ENCODE assay signal across 8 cellular contexts in the genomic region with DNA sequence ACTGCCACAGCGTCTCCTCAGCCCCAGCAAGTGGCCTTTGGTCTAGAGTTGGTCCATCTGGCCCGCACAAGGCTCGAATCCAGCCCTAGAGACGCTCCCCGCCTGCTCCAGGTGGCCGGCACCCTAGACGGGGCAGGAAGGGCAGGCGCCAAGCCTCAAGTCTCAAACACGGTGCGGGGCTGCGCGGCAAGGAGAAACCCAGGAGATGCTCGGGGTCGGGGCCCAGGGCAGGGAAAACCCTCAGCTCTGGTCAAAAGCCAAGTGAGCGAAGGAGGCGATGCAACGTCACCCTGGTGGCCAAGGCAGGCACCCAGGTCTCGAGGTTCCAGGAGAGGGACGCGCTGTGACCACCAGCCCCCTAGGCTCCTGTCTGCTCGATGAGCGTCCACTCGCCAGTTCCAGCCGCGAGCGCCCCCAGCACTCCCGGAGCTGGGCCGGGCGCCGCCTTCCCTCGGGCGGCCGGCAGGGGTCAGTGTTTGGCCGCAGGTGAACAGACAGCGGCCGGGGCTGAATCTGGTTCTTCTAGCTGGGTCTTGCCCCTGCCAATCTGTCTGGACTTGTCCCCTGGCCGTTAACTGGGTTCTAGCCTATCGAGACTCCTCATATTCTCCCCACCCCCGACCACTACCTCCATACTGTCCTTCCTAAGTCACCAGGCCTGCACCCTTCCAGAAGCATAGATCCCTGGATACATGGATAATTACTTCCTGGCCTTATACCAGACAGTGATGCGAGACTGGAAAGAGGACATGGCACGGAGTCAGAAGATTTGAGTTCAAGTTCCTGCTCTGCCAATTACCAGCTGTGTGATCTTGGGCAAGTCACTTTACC. TPM values are rescaled to one million over a fixed set of nuclear protein-coding genes. Genes with fewer than 3 reads are reported as not detected.
A peak's percentile ranks its signal among the peaks of the same experiment; 100 is the strongest.
DNase-seq lines count a peak whose midpoint lies in the region; ATAC-seq and TF ChIP-seq lines count a peak whose summit lies in the region.

No MANE protein-coding gene starts in this region.

- DNase-seq in DMS53 treated with DMSO at 0.1 percent for 48 hours (lab: John Stamatoyannopoulos, UW; ENCODE audit: unreplicated experiment) (peak; percentile 16), NOMO-1 (lab: John Stamatoyannopoulos, UW; ENCODE audit: unreplicated experiment in 2 of 2) (peak; percentile 55 to 78), epidermal melanocyte (ENCODE audit: insufficient read length, low spot score) (peak; percentile 58), mesothelial cell of epicardium (ENCODE audit: low spot score in 2 of 2, unreplicated experiment in 2 of 2) (peak; percentile 66 to 89)
- DNase-seq in activated CD8-positive, alpha-beta memory T cell treated with anti-CD3 and anti-CD28 coated beads, Interleukin-2, amount 10 ng/mL, durations not matched to agents 7 days and 5 days: peak; percentile 78
- peak; percentile 21 to 27 for DNase-seq in stimulated activated CD8-positive, alpha-beta memory T cell treated with anti-CD3 and anti-CD28 coated beads, Interleukin-4, amount 100 ng/mL, for 4 hours (ENCODE audit: low read depth in 2 of 2, low spot score in 1 of 2)

- H3K9me3 Mint-ChIP-seq in activated CD8-positive, alpha-beta memory T cell treated with anti-CD3 and anti-CD28 coated beads, Interleukin-2, amount 10 ng/mL, durations not matched to agents 7 days and 5 days (ENCODE audit: low read depth): no peaks in the 10 kb centered on the region
- H3K9me3 Mint-ChIP-seq in mesothelial cell of epicardium: no peaks in the 10 kb centered on the region

- CTCF ChIA-PET in activated CD8-positive, alpha-beta memory T cell treated with anti-CD3 and anti-CD28 coated beads, Interleukin-2, amount 10 ng/mL, durations not matched to agents 7 days and 5 days (lab: Charles Lee): interaction anchor here (0.6 to 10.4 kb wide), 75 partner anchors 8 to 598 kb away, joined by 3 to 59 read pairs (median 5); partner anchors contain the start of genes ATP5MC1, CALCOCO2, HOXB13 and HOXB9

- peak; percentile 92 for TF ChIP-seq CTCF in mesothelial cell of epicardium (IDR thresholded peaks at IDR 0.05; ENCODE audit: unreplicated experiment)

- peaks cover 13% of the 10 kb centered on the region for H3K4me1 Mint-ChIP-seq in activated CD8-positive, alpha-beta memory T cell treated with anti-CD3 and anti-CD28 coated beads, Interleukin-2, amount 10 ng/mL, durations not matched to agents 7 days and 5 days
- peaks cover 3% of the 10 kb centered on the region for H3K4me1 Mint-ChIP-seq in mesothelial cell of epicardium

- no peaks in the 10 kb centered on the region for H3K36me3 Mint-ChIP-seq in activated CD8-positive, alpha-beta memory T cell treated with anti-CD3 and anti-CD28 coated beads, Interleukin-2, amount 10 ng/mL, durations not matched to agents 7 days and 5 days
- no peaks in the 10 kb centered on the region for H3K36me3 Mint-ChIP-seq in mesothelial cell of epicardium

- H3K27me3 Mint-ChIP-seq in activated CD8-positive, alpha-beta memory T cell treated with anti-CD3 and anti-CD28 coated beads, Interleukin-2, amount 10 ng/mL, durations not matched to agents 7 days and 5 days: peaks cover 59% of the 10 kb centered on the region
- H3K27me3 Mint-ChIP-seq in mesothelial cell of epicardium (ENCODE audit: low read depth): peaks cover 33% of the 10 kb centered on the region

- H3K4me3 Mint-ChIP-seq in activated CD8-positive, alpha-beta memory T cell treated with anti-CD3 and anti-CD28 coated beads, Interleukin-2, amount 10 ng/mL, durations not matched to agents 7 days and 5 days: no peak overlapping the region
- peak overlapping the region; percentile 42 for H3K4me3 Mint-ChIP-seq in mesothelial cell of epicardium

- H3K27ac Mint-ChIP-seq in activated CD8-positive, alpha-beta memory T cell treated with anti-CD3 and anti-CD28 coated beads, Interleukin-2, amount 10 ng/mL, durations not matched to agents 7 days and 5 days: no peak overlapping the region
- no peak overlapping the region for H3K27ac Mint-ChIP-seq in mesothelial cell of epicardium

- peak; percentile 74 for ATAC-seq in HG03175 (IDR thresholded peaks at IDR 0.05; ENCODE audit: unreplicated experiment)
- peak; percentile 98 for ATAC-seq in activated CD8-positive, alpha-beta memory T cell treated with anti-CD3 and anti-CD28 coated beads, Interleukin-2, amount 10 ng/mL, durations not matched to agents 7 days and 5 days
- no peak for ATAC-seq in GM18519 (IDR thresholded peaks at IDR 0.05; ENCODE audit: low FRiP score, unreplicated experiment)

RNA-seq across cellular contexts. Expression of gene PRAC1, which starts 44.0 kb away (rescaled TPM):
- not detected for total RNA-seq in activated CD8-positive, alpha-beta memory T cell treated with anti-CD3 and anti-CD28 coated beads, Interleukin-2, amount 10 ng/mL, durations not matched to agents 7 days and 5 days
- 14.0 to 16.8 TPM (median 15.2 TPM) in 3 replicates for total RNA-seq in mesothelial cell of epicardium

RNA-seq across cellular contexts. Expression of gene PRAC2, which starts 44.6 kb away (rescaled TPM):
- total RNA-seq in activated CD8-positive, alpha-beta memory T cell treated with anti-CD3 and anti-CD28 coated beads, Interleukin-2, amount 10 ng/mL, durations not matched to agents 7 days and 5 days: not detected
- total RNA-seq in mesothelial cell of epicardium: 7.3 to 8.5 TPM (median 7.9 TPM) in 3 replicates

RNA-seq across cellular contexts. Expression of gene HOXB13, which starts 50.2 kb away (rescaled TPM):
- not detected for total RNA-seq in activated CD8-positive, alpha-beta memory T cell treated with anti-CD3 and anti-CD28 coated beads, Interleukin-2, amount 10 ng/mL, durations not matched to agents 7 days and 5 days
- 26.4 to 26.9 TPM (median 26.8 TPM) in 3 replicates for total RNA-seq in mesothelial cell of epicardium

RNA-seq across cellular contexts. Expression of gene HOXB9, which starts 52.2 kb away (rescaled TPM):
- total RNA-seq in activated CD8-positive, alpha-beta memory T cell treated with anti-CD3 and anti-CD28 coated beads, Interleukin-2, amount 10 ng/mL, durations not matched to agents 7 days and 5 days: 10 to 100 TPM in 1 of 2 experiments, 1 to 10 TPM in 1; 8.4 to 19.6 TPM
- 33.8 to 35.4 TPM (median 34.4 TPM) in 3 replicates for total RNA-seq in mesothelial cell of epicardium

Comparison
In these comparisons a context has a peak if more than half of its experiments do, and no peak if none do; other contexts are left out.
1. DNase-seq: peak in every context shown above with its lines; median percentile 78 in activated CD8-positive, alpha-beta memory T cell treated with anti-CD3 and anti-CD28 coated beads, Interleukin-2, amount 10 ng/mL, durations not matched to agents 7 days and 5 days; 78 in mesothelial cell of epicardium; 66 in NOMO-1; 58 in epidermal melanocyte; 24 in stimulated activated CD8-positive, alpha-beta memory T cell treated with anti-CD3 and anti-CD28 coated beads, Interleukin-4, amount 100 ng/mL, for 4 hours; 16 in DMS53 treated with DMSO at 0.1 percent for 48 hours.
2. RNA of gene PRAC1, which starts 44.0 kb away (total RNA-seq): 14.0 to 16.8 TPM in mesothelial cell of epicardium; not detected in activated CD8-positive, alpha-beta memory T cell treated with anti-CD3 and anti-CD28 coated beads, Interleukin-2, amount 10 ng/mL, durations not matched to agents 7 days and 5 days; every median in the first group is over 10 times any median in the second.
3. RNA of gene HOXB13, which starts 50.2 kb away (total RNA-seq): 26.4 to 26.9 TPM in mesothelial cell of epicardium; not detected in activated CD8-positive, alpha-beta memory T cell treated with anti-CD3 and anti-CD28 coated beads, Interleukin-2, amount 10 ng/mL, durations not matched to agents 7 days and 5 days; every median in the first group is over 10 times any median in the second.